Comparison of ENCODE assay signal across 8 cellular contexts in genomic region chr13:95603887-95604533, GRCh38. TPM values are rescaled to one million over a fixed set of nuclear protein-coding genes. Genes with fewer than 3 reads are reported as not detected.
DNase-seq lines count a peak whose midpoint lies in the region; ATAC-seq, FAIRE-seq and TF ChIP-seq lines count a peak whose summit lies in the region.
"Had no signal": no experiment of that assay in that cellular context is flagged by ENCODE, and none has a peak within 500 bp of the region (broad histone marks: within the 10 kb centered on the region; RNA-seq: fewer than 3 reads in every experiment).

No MANE protein-coding gene starts in this region.

- FAIRE-seq in small intestine (lab: Jason Lieb, UNC), result no peak

- no peaks in the 10 kb centered on the region for H3K27me3 ChIP-seq in small intestine (ENCODE audit: control insufficient read depth in 2 of 2, insufficient read depth in 2 of 2, low read length in 2 of 2)

- TF ChIP-seq CTCF in LNCaP clone FGC (IDR thresholded peaks at IDR 0.05; ENCODE audit: control insufficient read depth, extremely low read depth, insufficient read depth), result no peak
- TF ChIP-seq CTCF in fibroblast of pulmonary artery (IDR thresholded peaks at IDR 0.05; ENCODE audit: low read length, missing control alignments), result no peak

- ATAC-seq in GM18907 (IDR thresholded peaks at IDR 0.05; ENCODE audit: unreplicated experiment), result no peak
- ATAC-seq: naive thymus-derived CD8-positive, alpha-beta T cell had no signal

- peaks cover 0 to 3% of the 10 kb centered on the region in 2 donors for H3K4me1 ChIP-seq in small intestine (ENCODE audit: control insufficient read depth in 2 of 2, insufficient read depth in 1 of 2, low read depth in 1 of 2, low read length in 1 of 2)

- no peaks in the 10 kb centered on the region for H3K36me3 ChIP-seq in small intestine (ENCODE audit: control insufficient read depth in 2 of 2, insufficient read depth in 2 of 2, low read length in 2 of 2)

- 18 to 59% (median 44%) methylated on average over 12 of the region's 12 CpGs for WGBS in small intestine, 3 donors

- H3K4me3 ChIP-seq in LNCaP clone FGC (ENCODE audit: low read depth, low read length), result no peak overlapping the region
- H3K4me3 ChIP-seq in fibroblast of pulmonary artery (replicated peaks; ENCODE audit: low read depth, low read length), result no peak overlapping the region
- no peak overlapping the region for H3K4me3 ChIP-seq in small intestine (ENCODE audit: low read depth in 1 of 2, low read length in 2 of 2)

- DNase-seq in LNCaP clone FGC (ENCODE audit: low read depth) (peak; percentile 27), SHP77 (lab: John Stamatoyannopoulos, UW) (peak; percentile 18 to 79), fibroblast of pulmonary artery (ENCODE audit: low read depth) (peak; percentile 68), small intestine (peak; percentile 73), SKM-1 (lab: John Stamatoyannopoulos, UW; ENCODE audit: unreplicated experiment) (no peak)
- DNase-seq in activated naive CD4-positive, alpha-beta T cell treated with anti-CD3 and anti-CD28 coated beads, Interleukin-2, amount 50 U/mL, for 16 hours, result no peak
- DNase-seq: naive thymus-derived CD8-positive, alpha-beta T cell had no signal

- H3K9me3 ChIP-seq in small intestine (ENCODE audit: control insufficient read depth, low read depth), result no peaks in the 10 kb centered on the region

- H3K27ac ChIP-seq in small intestine (ENCODE audit: low read depth in 1 of 2, low read length in 1 of 2), result no peak overlapping the region

RNA-seq across cellular contexts. Expression of gene DZIP1, which starts 40.5 kb away (rescaled TPM):
- polyA plus RNA-seq in small intestine, result 1 to 10 TPM in 2 of 3 donors, not detected in 1; 1.4 to 3.2 TPM
- polyA plus RNA-seq: naive thymus-derived CD8-positive, alpha-beta T cell had no signal

RNA-seq across cellular contexts. Expression of gene CLDN10, which starts 51.5 kb away (rescaled TPM):
- polyA plus RNA-seq in small intestine, result under 1 TPM in 1 of 3 donors, not detected in 2; 0.54 TPM
- polyA plus RNA-seq: naive thymus-derived CD8-positive, alpha-beta T cell had no signal

Comparison
In these comparisons a context has a peak if more than half of its experiments do, and no peak if none do; other contexts are left out.
1. DNase-seq: peak in LNCaP clone FGC (single experiment), SHP77 (2 of 2), fibroblast of pulmonary artery (single experiment) and small intestine (single experiment); none in activated naive CD4-positive, alpha-beta T cell treated with anti-CD3 and anti-CD28 coated beads, Interleukin-2, amount 50 U/mL, for 16 hours (single experiment) and SKM-1 (single experiment).